15 cellular contexts compared by ENCODE assay signal in genomic region chr11:9815486-9816136, GRCh38.
DNase-seq lines count a peak whose midpoint lies in the region; ATAC-seq, FAIRE-seq and TF ChIP-seq lines count a peak whose summit lies in the region.
"Had no signal": no experiment of that assay in that cellular context is flagged by ENCODE, and none has a peak within 500 bp of the region (broad histone marks: within the 10 kb centered on the region; RNA-seq: fewer than 3 reads in every experiment).

No MANE protein-coding gene starts in this region.

- in situ Hi-C loops in brain microvascular endothelial cell (cut with HindIII; ENCODE audit: low pct_ligation_motif_present, low sequenced_read_pairs), result no loop called here

- H3K4me3 ChIP-seq in A549 (no peak overlapping the region), brain microvascular endothelial cell (ENCODE audit: low read depth, low read length) (no peak overlapping the region)
- H3K4me3 ChIP-seq: SK-N-MC had no signal

- DNase-seq in A549 (ENCODE audit: low read depth in 1 of 2, low spot score in 1 of 2) (peak; percentile 40 to 54), HPDE6-E6E7 (ENCODE audit: extremely low spot score) (peak; percentile 53), brain microvascular endothelial cell (peak; percentile 79), kidney glomerular epithelial cell (lab: John Stamatoyannopoulos, UW) (peak; percentile 5), cerebellum (ENCODE audit: low spot score) (no peak), NCI-H2196 treated with DMSO at 0.1 percent for 48 hours (lab: John Stamatoyannopoulos, UW; ENCODE audit: unreplicated experiment) (no peak), NCI-H524 treated with DMSO at 0.1 percent for 48 hours (lab: John Stamatoyannopoulos, UW) (no peak)
- DNase-seq: activated CD4-positive, alpha-beta T cell treated with anti-CD3 and anti-CD28 coated beads, Interleukin-2, amount 50 U/mL, for 1 hour; activated gamma-delta T cell; AML-193; natural killer cell; NCI-H69; stimulated activated CD4-positive, alpha-beta T cell treated with anti-CD3 and anti-CD28 coated beads, Interleukin-15, amount 100 ng/mL, for 24 hours had no signal

- H3K4me1 ChIP-seq in A549, result peaks cover 26% of the 10 kb centered on the region

- peaks cover 2% of the 10 kb centered on the region for H3K36me3 ChIP-seq in brain microvascular endothelial cell (replicated peaks)

- CTCF ChIA-PET in A549 (lab: Yijun Ruan, JAX), result interaction anchor here (0.7 to 0.9 kb wide), 2 partner anchors 58 to 839 kb away, joined by 3 read pairs; no protein-coding TSS in a partner anchor

- no peak for TF ChIP-seq POLR2A in A549 (IDR thresholded peaks at IDR 0.05; ENCODE audit: low read length)

- H3K27me3 ChIP-seq in brain microvascular endothelial cell (replicated peaks), result no peaks in the 10 kb centered on the region

- peak; percentile 90 to 92 for ATAC-seq in A549
- no peak for ATAC-seq in GM18498 (IDR thresholded peaks at IDR 0.05; ENCODE audit: unreplicated experiment)
- ATAC-seq: natural killer cell had no signal

- TF ChIP-seq EP300 in A549 (IDR thresholded peaks at IDR 0.05), result no peak

- H3K27ac ChIP-seq in A549 (peak overlapping the region; percentile 57 to 82), brain microvascular endothelial cell (peak overlapping the region; percentile 29)
- H3K27ac ChIP-seq: SK-N-MC had no signal

- peak overlapping the region; percentile 39 for H3K4me2 ChIP-seq in A549

- POLR2A ChIA-PET in A549 (lab: Yijun Ruan, JAX), result interaction anchor here (1.0 kb wide), 1 partner anchor 355 kb away, joined by 3 read pairs; the partner anchor contains the start of gene ZNF143

- peak; percentile 54 for FAIRE-seq in A549 (lab: Jason Lieb, UNC)

- TF ChIP-seq CTCF in A549 (IDR thresholded peaks at IDR 0.05), result no peak
- no peak for TF ChIP-seq CTCF in brain microvascular endothelial cell (IDR thresholded peaks at IDR 0.05; ENCODE audit: low read depth, low read length, missing control alignments)

- no peaks in the 10 kb centered on the region for H3K9me3 ChIP-seq in A549

- WGBS in A549 (ENCODE audit: missing lambda C conversion rate), result 56% methylated on average over 6 of the region's 6 CpGs

- TF ChIP-seq RAD21 in A549 (conservative IDR thresholded peaks at IDR 0.05 in 1 of 2, IDR thresholded peaks at IDR 0.05 in 1 of 2), result no peak

TF ChIP-seq in A549, 52 proteins besides CTCF, POLR2A, EP300 and RAD21:
- TF ChIP-seq FOSL2 (IDR thresholded peaks at IDR 0.05), result no peak
- peak; percentile 50 for TF ChIP-seq FOSL2 (CRISPR knock-in tag; IDR thresholded peaks at IDR 0.05)
- TF ChIP-seq MAX (IDR thresholded peaks at IDR 0.05), result peak; percentile 57; the same call in 1 of the 2 replicates
- no peak for TF ChIP-seq RFX5 (IDR thresholded peaks at IDR 0.05)
TF ChIP-seq in A549: peak in this region for 2.

Comparison
In these comparisons a context has a peak if more than half of its experiments do, and no peak if none do; other contexts are left out.
1. DNase-seq: peak in A549 (2 of 2), HPDE6-E6E7 (single experiment), brain microvascular endothelial cell (single experiment) and kidney glomerular epithelial cell (single experiment); none in cerebellum (single experiment), NCI-H2196 treated with DMSO at 0.1 percent for 48 hours (single experiment) and NCI-H524 treated with DMSO at 0.1 percent for 48 hours (single experiment).